Comparison of ENCODE assay signal across 13 cellular contexts in the genomic region with DNA sequence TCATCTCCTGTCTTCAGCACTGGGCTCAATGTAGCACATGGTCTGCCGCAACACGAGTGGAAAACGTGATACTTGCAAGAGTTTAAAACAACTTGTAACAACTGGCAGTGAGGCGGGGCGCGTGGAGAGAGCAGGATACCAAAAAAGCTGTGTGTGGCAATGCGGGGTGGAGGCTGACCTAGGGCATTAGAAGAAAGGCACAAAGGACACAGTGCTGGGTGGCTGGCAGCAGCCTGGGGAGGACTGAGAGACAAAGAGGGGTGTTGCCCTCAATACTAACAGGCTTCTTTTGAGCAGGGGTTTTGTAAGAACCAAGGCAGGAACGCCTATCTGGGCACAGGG. TPM values are rescaled to one million over a fixed set of nuclear protein-coding genes. Genes with fewer than 3 reads are reported as not detected.
DNase-seq lines count a peak whose midpoint lies in the region; ATAC-seq lines count a peak whose summit lies in the region.
"Had no signal": no experiment of that assay in that cellular context is flagged by ENCODE, and none has a peak within 500 bp of the region (broad histone marks: within the 10 kb centered on the region; RNA-seq: fewer than 3 reads in every experiment).

No MANE protein-coding gene starts in this region.

- H3K36me3 Mint-ChIP-seq in activated naive CD4-positive, alpha-beta T cell treated with anti-CD3 and anti-CD28 coated beads, Interleukin-2, amount 50 U/mL, for 24 hours: no peaks in the 10 kb centered on the region
- no peaks in the 10 kb centered on the region for H3K36me3 Mint-ChIP-seq in activated T-helper 2 cell treated with anti-CD3 and anti-CD28 coated beads, Interferon-gamma antibody, Interleukin-2, Interleukin-4, amounts not matched to agents 10 μg/mL and 5 μg/mL and 100 μg/mL, durations not matched to agents 14 hours and 24 hours and 36 hours (ENCODE audit: low read depth)
- H3K36me3 Mint-ChIP-seq in immature natural killer cell: no peaks in the 10 kb centered on the region
- peaks cover 6% of the 10 kb centered on the region for H3K36me3 Mint-ChIP-seq in stimulated activated effector memory CD8-positive, alpha-beta T cell treated with anti-CD3 and anti-CD28 coated beads, Interleukin-12 subunit alpha, Interleukin-12 subunit beta, amount 100 ng/mL, for 72 hours
- H3K36me3 Mint-ChIP-seq in activated CD8-positive, alpha-beta T cell treated with anti-CD3 and anti-CD28 coated beads, Interleukin-2, amount 10 ng/mL, durations not matched to agents 7 days and 5 days (ENCODE audit: low read depth): no peaks in the 10 kb centered on the region

- POLR2A ChIA-PET in activated CD8-positive, alpha-beta T cell treated with anti-CD3 and anti-CD28 coated beads, Interleukin-2, amount 10 ng/mL, durations not matched to agents 7 days and 5 days (lab: Charles Lee): interaction anchor here (0.8 to 0.9 kb wide), 2 partner anchors 86 to 126 kb away, joined by 3 to 4 read pairs; a partner anchor contains a TSS

- H3K27ac Mint-ChIP-seq in activated naive CD4-positive, alpha-beta T cell treated with anti-CD3 and anti-CD28 coated beads, Interleukin-2, amount 50 U/mL, for 24 hours: no peak overlapping the region
- H3K27ac Mint-ChIP-seq in activated T-helper 2 cell treated with anti-CD3 and anti-CD28 coated beads, Interferon-gamma antibody, Interleukin-2, Interleukin-4, amounts not matched to agents 10 μg/mL and 5 μg/mL and 100 μg/mL, durations not matched to agents 14 hours and 24 hours and 36 hours: no peak overlapping the region
- H3K27ac Mint-ChIP-seq in immature natural killer cell: peak overlapping the region in 3 of 6 donors; percentile 51 to 67 (median 65)
- no peak overlapping the region for H3K27ac Mint-ChIP-seq in stimulated activated effector memory CD8-positive, alpha-beta T cell treated with anti-CD3 and anti-CD28 coated beads, Interleukin-12 subunit alpha, Interleukin-12 subunit beta, amount 100 ng/mL, for 72 hours
- no peak overlapping the region for H3K27ac Mint-ChIP-seq in activated CD8-positive, alpha-beta T cell treated with anti-CD3 and anti-CD28 coated beads, Interleukin-2, amount 10 ng/mL, durations not matched to agents 7 days and 5 days
- H3K27ac Mint-ChIP-seq: progenitor cell of endocrine pancreas had no signal

- no peaks in the 10 kb centered on the region for H3K9me3 Mint-ChIP-seq in activated naive CD4-positive, alpha-beta T cell treated with anti-CD3 and anti-CD28 coated beads, Interleukin-2, amount 50 U/mL, for 24 hours
- no peaks in the 10 kb centered on the region for H3K9me3 Mint-ChIP-seq in activated T-helper 2 cell treated with anti-CD3 and anti-CD28 coated beads, Interferon-gamma antibody, Interleukin-2, Interleukin-4, amounts not matched to agents 10 μg/mL and 5 μg/mL and 100 μg/mL, durations not matched to agents 14 hours and 24 hours and 36 hours
- H3K9me3 Mint-ChIP-seq in immature natural killer cell: no peaks in the 10 kb centered on the region
- no peaks in the 10 kb centered on the region for H3K9me3 Mint-ChIP-seq in stimulated activated effector memory CD8-positive, alpha-beta T cell treated with anti-CD3 and anti-CD28 coated beads, Interleukin-12 subunit alpha, Interleukin-12 subunit beta, amount 100 ng/mL, for 72 hours
- H3K9me3 Mint-ChIP-seq in activated CD8-positive, alpha-beta T cell treated with anti-CD3 and anti-CD28 coated beads, Interleukin-2, amount 10 ng/mL, durations not matched to agents 7 days and 5 days (ENCODE audit: insufficient read depth): no peaks in the 10 kb centered on the region

- peaks cover 2% of the 10 kb centered on the region for H3K27me3 Mint-ChIP-seq in activated naive CD4-positive, alpha-beta T cell treated with anti-CD3 and anti-CD28 coated beads, Interleukin-2, amount 50 U/mL, for 24 hours
- peaks cover 16% of the 10 kb centered on the region for H3K27me3 Mint-ChIP-seq in activated T-helper 2 cell treated with anti-CD3 and anti-CD28 coated beads, Interferon-gamma antibody, Interleukin-2, Interleukin-4, amounts not matched to agents 10 μg/mL and 5 μg/mL and 100 μg/mL, durations not matched to agents 14 hours and 24 hours and 36 hours (ENCODE audit: low read depth)
- peaks cover 2 to 15% (median 5%) of the 10 kb centered on the region in 3 donors for H3K27me3 Mint-ChIP-seq in immature natural killer cell (ENCODE audit: low read depth in 3 of 3)
- H3K27me3 Mint-ChIP-seq in activated CD8-positive, alpha-beta T cell treated with anti-CD3 and anti-CD28 coated beads, Interleukin-2, amount 10 ng/mL, durations not matched to agents 7 days and 5 days (ENCODE audit: low read depth): peaks cover 12% of the 10 kb centered on the region

- no peak for ATAC-seq in stimulated activated effector memory CD8-positive, alpha-beta T cell treated with anti-CD3 and anti-CD28 coated beads, Interleukin-12 subunit alpha, Interleukin-12 subunit beta, amount 100 ng/mL, for 72 hours
- ATAC-seq in GM19023 (IDR thresholded peaks at IDR 0.05; ENCODE audit: unreplicated experiment) (no peak), GM18511 (IDR thresholded peaks at IDR 0.05; ENCODE audit: unreplicated experiment) (no peak)
- ATAC-seq in activated CD8-positive, alpha-beta T cell treated with anti-CD3 and anti-CD28 coated beads, Interleukin-2, amount 10 ng/mL, durations not matched to agents 7 days and 5 days: no peak

- peaks cover 26% of the 10 kb centered on the region for H3K4me1 Mint-ChIP-seq in activated naive CD4-positive, alpha-beta T cell treated with anti-CD3 and anti-CD28 coated beads, Interleukin-2, amount 50 U/mL, for 24 hours
- H3K4me1 Mint-ChIP-seq in activated T-helper 2 cell treated with anti-CD3 and anti-CD28 coated beads, Interferon-gamma antibody, Interleukin-2, Interleukin-4, amounts not matched to agents 10 μg/mL and 5 μg/mL and 100 μg/mL, durations not matched to agents 14 hours and 24 hours and 36 hours (ENCODE audit: low read depth): peaks cover 36% of the 10 kb centered on the region
- H3K4me1 Mint-ChIP-seq in immature natural killer cell: peaks cover 33 to 34% of the 10 kb centered on the region in 2 donors
- peaks cover 34% of the 10 kb centered on the region for H3K4me1 Mint-ChIP-seq in stimulated activated effector memory CD8-positive, alpha-beta T cell treated with anti-CD3 and anti-CD28 coated beads, Interleukin-12 subunit alpha, Interleukin-12 subunit beta, amount 100 ng/mL, for 72 hours
- H3K4me1 Mint-ChIP-seq in activated CD8-positive, alpha-beta T cell treated with anti-CD3 and anti-CD28 coated beads, Interleukin-2, amount 10 ng/mL, durations not matched to agents 7 days and 5 days (ENCODE audit: low read depth): peaks cover 40% of the 10 kb centered on the region

- intact Hi-C loops in activated T-helper 2 cell treated with anti-CD3 and anti-CD28 coated beads, Interferon-gamma antibody, Interleukin-2, Interleukin-4, amounts not matched to agents 10 μg/mL and 5 μg/mL and 100 μg/mL, durations not matched to agents 14 hours and 24 hours and 36 hours (cut with micrococcal nuclease): loop anchor here (1.0 kb wide), 1 partner anchor 133 kb away; no protein-coding TSS in a partner anchor

- no peak for DNase-seq in activated naive CD4-positive, alpha-beta T cell treated with Interleukin-2 at 50 U/mL for 16 hours
- no peak for DNase-seq in activated T-helper 2 cell treated with anti-CD3 and anti-CD28 coated beads, Interferon-gamma antibody, Interleukin-2, Interleukin-4, amounts not matched to agents 10 μg/mL and 5 μg/mL and 100 μg/mL, durations not matched to agents 14 hours and 24 hours and 36 hours (ENCODE audit: low spot score)
- no peak for DNase-seq in immature natural killer cell
- no peak for DNase-seq in stimulated activated effector memory CD8-positive, alpha-beta T cell treated with anti-CD3 and anti-CD28 coated beads, Interleukin-12 subunit alpha, Interleukin-12 subunit beta, amount 100 ng/mL, for 72 hours (ENCODE audit: low spot score in 2 of 2)
- DNase-seq in activated CD8-positive, alpha-beta T cell treated with anti-CD3 and anti-CD28 coated beads, Interleukin-2, amount 10 ng/mL, durations not matched to agents 7 days and 5 days: no peak
- DNase-seq: DND-41; NCI-H1436; stimulated activated CD4-positive, alpha-beta T cell treated with anti-CD3 and anti-CD28 coated beads, Interleukin-1b, Interleukin-23, amount 100 ng/mL, for 48 hours; T1000 had no signal

- H3K4me3 Mint-ChIP-seq in activated naive CD4-positive, alpha-beta T cell treated with anti-CD3 and anti-CD28 coated beads, Interleukin-2, amount 50 U/mL, for 24 hours: peak overlapping the region; percentile 70
- peak overlapping the region; percentile 24 for H3K4me3 Mint-ChIP-seq in activated T-helper 2 cell treated with anti-CD3 and anti-CD28 coated beads, Interferon-gamma antibody, Interleukin-2, Interleukin-4, amounts not matched to agents 10 μg/mL and 5 μg/mL and 100 μg/mL, durations not matched to agents 14 hours and 24 hours and 36 hours (ENCODE audit: low read depth)
- H3K4me3 Mint-ChIP-seq in immature natural killer cell: peak overlapping the region; percentile 11 to 100 (median 84)
- H3K4me3 Mint-ChIP-seq in stimulated activated effector memory CD8-positive, alpha-beta T cell treated with anti-CD3 and anti-CD28 coated beads, Interleukin-12 subunit alpha, Interleukin-12 subunit beta, amount 100 ng/mL, for 72 hours: peak overlapping the region; percentile 86
- H3K4me3 Mint-ChIP-seq in activated CD8-positive, alpha-beta T cell treated with anti-CD3 and anti-CD28 coated beads, Interleukin-2, amount 10 ng/mL, durations not matched to agents 7 days and 5 days: no peak overlapping the region

- CTCF ChIA-PET in activated CD8-positive, alpha-beta T cell treated with anti-CD3 and anti-CD28 coated beads, Interleukin-2, amount 10 ng/mL, durations not matched to agents 7 days and 5 days (lab: Charles Lee): no interaction called here

RNA-seq across cellular contexts. Expression of a gene that starts 1.5 kb away (rescaled TPM):
- total RNA-seq in activated T-helper 2 cell treated with anti-CD3 and anti-CD28 coated beads, Interferon-gamma antibody, Interleukin-2, Interleukin-4, amounts not matched to agents 10 μg/mL and 5 μg/mL and 100 μg/mL, durations not matched to agents 14 hours and 24 hours and 36 hours: 4.6 and 4.8 TPM in 2 replicates
- 10 to 100 TPM; 22.5 to 68.8 (median 49.3) TPM for polyA plus RNA-seq in immature natural killer cell
- total RNA-seq in activated CD8-positive, alpha-beta T cell treated with anti-CD3 and anti-CD28 coated beads, Interleukin-2, amount 10 ng/mL, durations not matched to agents 7 days and 5 days: 1 to 10 TPM; 8.0 to 8.7 TPM
